9 cellular contexts compared by ENCODE assay signal in the genomic region with DNA sequence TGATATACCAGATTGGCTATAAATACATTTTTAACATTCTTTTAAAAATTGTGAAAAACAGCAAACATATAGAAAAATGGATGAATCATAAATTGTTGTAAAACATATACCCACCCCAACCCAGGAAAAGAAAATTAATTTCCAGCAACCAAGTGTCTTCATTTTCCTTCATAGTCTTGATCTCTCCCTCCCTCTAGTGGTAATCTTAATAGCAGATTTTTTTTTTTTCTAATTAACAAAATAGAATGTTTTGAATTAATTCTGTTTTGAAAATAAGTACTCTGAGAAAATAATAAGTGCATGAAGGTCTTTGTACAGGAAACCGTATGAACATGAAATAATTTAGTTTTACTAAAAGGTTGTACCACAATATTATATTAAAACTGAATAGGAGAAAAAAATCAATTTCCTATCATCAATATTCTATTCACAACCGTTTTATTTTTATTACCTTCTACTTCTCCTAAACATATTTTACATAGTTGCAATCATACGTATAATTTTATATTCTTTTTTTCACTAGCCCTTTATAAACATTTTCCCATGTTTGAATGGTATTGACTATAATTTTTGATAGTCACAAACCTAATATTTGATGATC. TPM values are rescaled to one million over a fixed set of nuclear protein-coding genes. Genes with fewer than 3 reads are reported as not detected.
DNase-seq lines count a peak whose midpoint lies in the region; ATAC-seq and TF ChIP-seq lines count a peak whose summit lies in the region.
"Had no signal": no experiment of that assay in that cellular context is flagged by ENCODE, and none has a peak within 500 bp of the region (broad histone marks: within the 10 kb centered on the region; RNA-seq: fewer than 3 reads in every experiment).

No MANE protein-coding gene starts in this region.

- peaks cover 50% of the 10 kb centered on the region; the same call in 1 of the 2 replicates for H4K20me1 ChIP-seq in DND-41 (ENCODE audit: insufficient read depth, low read length)

- no peak overlapping the region for H2AFZ ChIP-seq in DND-41 (ENCODE audit: low read depth, low read length)

- no peaks in the 10 kb centered on the region for H3K9me3 ChIP-seq in DND-41 (ENCODE audit: insufficient read depth, low read length, severe bottlenecking)

- H3K36me3 Mint-ChIP-seq in chondrocyte (ENCODE audit: low read depth) (no peaks in the 10 kb centered on the region), neural crest cell (ENCODE audit: low read depth) (peaks cover 14% of the 10 kb centered on the region)

- peaks cover 42% of the 10 kb centered on the region for H3K4me1 ChIP-seq in DND-41 (ENCODE audit: insufficient read depth, low read length)

- H3K27ac Mint-ChIP-seq in chondrocyte (ENCODE audit: unreplicated experiment) (no peak overlapping the region), neural crest cell (ENCODE audit: unreplicated experiment) (no peak overlapping the region)

- no peak overlapping the region for H3K4me3 ChIP-seq in DND-41 (ENCODE audit: low read depth in 1 of 2, low read length in 2 of 2)

- TF ChIP-seq CTCF in DND-41 (IDR thresholded peaks at IDR 0.05; ENCODE audit: borderline replicate concordance, extremely low read depth, low read length, poor library complexity, severe bottlenecking): peak; percentile 61
- TF ChIP-seq CTCF in chondrocyte (IDR thresholded peaks at IDR 0.05): peak; percentile 92
- peak; percentile 91 for TF ChIP-seq CTCF in neural crest cell (conservative IDR thresholded peaks at IDR 0.05)

- H3K4me3 Mint-ChIP-seq in chondrocyte (ENCODE audit: unreplicated experiment) (no peak overlapping the region), neural crest cell (peak overlapping the region; percentile 26)

- no peaks in the 10 kb centered on the region for H3K27me3 Mint-ChIP-seq in chondrocyte (ENCODE audit: low read depth)
- H3K27me3 Mint-ChIP-seq in neural crest cell (ENCODE audit: low read depth): no peaks in the 10 kb centered on the region

- H3K27me3 ChIP-seq in DND-41 (ENCODE audit: insufficient read depth, low read length, poor library complexity): no peaks in the 10 kb centered on the region

- H3K4me1 Mint-ChIP-seq in chondrocyte (ENCODE audit: low read depth): peaks cover 46% of the 10 kb centered on the region
- H3K4me1 Mint-ChIP-seq in neural crest cell: peaks cover 50% of the 10 kb centered on the region

- no peak overlapping the region for H3K27ac ChIP-seq in DND-41 (ENCODE audit: low read length)

- ATAC-seq in DND-41 (ENCODE audit: insufficient read depth, low read depth): peak; percentile 55; the same call in 2 of the 3 replicates
- no peak for ATAC-seq in GM21576 (IDR thresholded peaks at IDR 0.05; ENCODE audit: unreplicated experiment)
- ATAC-seq in HG03378 (IDR thresholded peaks at IDR 0.05; ENCODE audit: unreplicated experiment): no peak
- ATAC-seq: activated naive CD4-positive, alpha-beta T cell treated with anti-CD3 and anti-CD28 coated beads, Interleukin-2, amount 50 U/mL, for 72 hours had no signal

- H3K9ac ChIP-seq in DND-41 (ENCODE audit: low read depth, low read length): no peak overlapping the region

- H3K4me2 ChIP-seq in DND-41 (ENCODE audit: insufficient read depth, low read length): no peak overlapping the region

- H3K9me3 Mint-ChIP-seq in chondrocyte (ENCODE audit: low read depth): no peaks in the 10 kb centered on the region
- H3K9me3 Mint-ChIP-seq in neural crest cell: no peaks in the 10 kb centered on the region
- H3K9me3 Mint-ChIP-seq: activated naive CD4-positive, alpha-beta T cell treated with anti-CD3 and anti-CD28 coated beads, Interleukin-2, amount 50 U/mL, for 72 hours had no signal

- H3K36me3 ChIP-seq in DND-41 (ENCODE audit: insufficient read depth, low read length): peaks cover 51% of the 10 kb centered on the region

- peaks cover 98% of the 10 kb centered on the region for H3K79me2 ChIP-seq in DND-41 (ENCODE audit: insufficient read depth, low read length)

- DNase-seq in DND-41 (no peak), M059J (ENCODE audit: low read depth) (peak; percentile 12), chondrocyte (ENCODE audit: low spot score) (no peak), neural crest cell (ENCODE audit: low read depth, low spot score) (no peak), ureter (ENCODE audit: low spot score) (no peak), retina (no peak)

RNA-seq across cellular contexts. Expression of a gene that starts 7.0 kb away (rescaled TPM):
- 12.1 and 21.9 TPM in 2 replicates for total RNA-seq in M059J (2014; rRNA removed; shearing (Covaris generic))
- total RNA-seq in chondrocyte (30.8 to 37.5 TPM (median 32.8 TPM) in 3 replicates), neural crest cell (105 and 117 TPM in 2 replicates), ureter (74.4 TPM)
